Comparison of ENCODE assay signal across 8 cellular contexts in genomic region chr14:54565236-54566151, GRCh38. TPM values are rescaled to one million over a fixed set of nuclear protein-coding genes. Genes with fewer than 3 reads are reported as not detected.
DNase-seq lines count a peak whose midpoint lies in the region; ATAC-seq and TF ChIP-seq lines count a peak whose summit lies in the region.

No MANE protein-coding gene starts in this region.

- H3K27ac Mint-ChIP-seq in activated naive CD8-positive, alpha-beta T cell treated with anti-CD3 and anti-CD28 coated beads, Interleukin-2, amount 50 U/mL, for 24 hours = peak overlapping the region; percentile 35

- peaks cover 23% of the 10 kb centered on the region for H3K79me1 ChIP-seq in trophoblast cell (ENCODE audit: low read length)

- TF ChIP-seq CTCF in upper lobe of left lung (IDR thresholded peaks at IDR 0.05) = peak in 5 of 6 experiments; percentile 10 to 42 (median 34)

- peak overlapping the region; percentile 51 for H3K27ac ChIP-seq in trophoblast cell (ENCODE audit: low read depth, low read length)
- H3K27ac ChIP-seq in upper lobe of left lung = peak overlapping the region; percentile 96 to 99 (median 98)

- H4K12ac ChIP-seq in trophoblast cell (ENCODE audit: low read depth, low read length) = no peak overlapping the region

- intact Hi-C loops in cardiac septum (cut with DNase I) = loop anchor here (1.0 to 5.0 kb wide), 3 partner anchors 87 to 208 kb away; no protein-coding TSS in a partner anchor

- H3K4me1 ChIP-seq in trophoblast cell (ENCODE audit: control insufficient read depth in 1 of 2, insufficient read depth in 2 of 2, low read length in 2 of 2) (peaks cover 3 to 10% of the 10 kb centered on the region in 2 experiments), upper lobe of left lung (peaks cover 16 to 36% (median 27%) of the 10 kb centered on the region in 4 donors)

- WGBS in trophoblast cell (ENCODE audit: extremely low coverage, insufficient coverage, insufficient read length) = no CpG with 5 or more reads among the region's 86 CpGs
- WGBS in upper lobe of left lung, 2 donors = 1% methylated on average over 27 to 64 of the region's 86 CpGs

- H3K14ac ChIP-seq in trophoblast cell (ENCODE audit: low read length) = peak overlapping the region; percentile 79

- H4K8ac ChIP-seq in trophoblast cell (ENCODE audit: low read depth, low read length) = no peak overlapping the region

- H3K36me3 Mint-ChIP-seq in activated naive CD8-positive, alpha-beta T cell treated with anti-CD3 and anti-CD28 coated beads, Interleukin-2, amount 50 U/mL, for 24 hours (ENCODE audit: low read depth) = peaks cover 7% of the 10 kb centered on the region

- H3K9me3 Mint-ChIP-seq in activated naive CD8-positive, alpha-beta T cell treated with anti-CD3 and anti-CD28 coated beads, Interleukin-2, amount 50 U/mL, for 24 hours = no peaks in the 10 kb centered on the region

- no peak overlapping the region for H3K23ac ChIP-seq in trophoblast cell (ENCODE audit: low read length)

- H2BK5ac ChIP-seq in trophoblast cell (ENCODE audit: low read depth, low read length, poor library complexity) = peak overlapping the region; percentile 91

- H2BK12ac ChIP-seq in trophoblast cell (ENCODE audit: low read length) = no peak overlapping the region

- H3K79me2 ChIP-seq in trophoblast cell (ENCODE audit: control insufficient read depth, insufficient read depth, low read length, poor library complexity) = peaks cover 18% of the 10 kb centered on the region

- H3K27me3 Mint-ChIP-seq in activated naive CD8-positive, alpha-beta T cell treated with anti-CD3 and anti-CD28 coated beads, Interleukin-2, amount 50 U/mL, for 24 hours = peaks cover 8% of the 10 kb centered on the region

- H3K36me3 ChIP-seq in trophoblast cell (ENCODE audit: control insufficient read depth in 1 of 2, insufficient read depth in 2 of 2, low read length in 2 of 2) (no peaks in the 10 kb centered on the region), upper lobe of left lung (no peaks in the 10 kb centered on the region)

- H3K4ac ChIP-seq in trophoblast cell (ENCODE audit: low read depth, low read length) = peak overlapping the region; percentile 77

- peak overlapping the region; percentile 72 for H4K91ac ChIP-seq in trophoblast cell (ENCODE audit: low read depth, low read length)

- H3K4me1 Mint-ChIP-seq in activated naive CD8-positive, alpha-beta T cell treated with anti-CD3 and anti-CD28 coated beads, Interleukin-2, amount 50 U/mL, for 24 hours = peaks cover 20% of the 10 kb centered on the region

- TF ChIP-seq EP300 in upper lobe of left lung (IDR thresholded peaks at IDR 0.05) = peak in 1 of 4 donors; percentile 56

- H3K9me3 ChIP-seq in trophoblast cell (ENCODE audit: insufficient read depth, low read depth, low read length) = no peaks in the 10 kb centered on the region
- H3K9me3 ChIP-seq in upper lobe of left lung = no peaks in the 10 kb centered on the region

- H2AFZ ChIP-seq in trophoblast cell (ENCODE audit: insufficient read depth, low read length, poor library complexity) = peak overlapping the region; percentile 71

- TF ChIP-seq POLR2A in upper lobe of left lung (IDR thresholded peaks at IDR 0.05) = peak in 3 of 4 donors; percentile 49 to 87 (median 79)

- DNase-seq in GDM1 (lab: John Stamatoyannopoulos, UW) (peak; percentile 40), Kasumi-1 (lab: John Stamatoyannopoulos, UW) (peak; percentile 20 to 47), cardiac septum (ENCODE audit: low spot score) (peak; percentile 96), trophoblast cell (peak; percentile 96), upper lobe of left lung (peak; percentile 94 to 96)
- peak; percentile 75 for DNase-seq in activated naive CD8-positive, alpha-beta T cell treated with anti-CD3 and anti-CD28 coated beads, Interleukin-2, amount 50 U/mL, for 24 hours

- peak; percentile 51 for ATAC-seq in GM21786 (IDR thresholded peaks at IDR 0.05; ENCODE audit: unreplicated experiment)
- peak; percentile 65 for ATAC-seq in SK-N-SH treated with all-trans-retinoic acid at 6 μM for 48 hours
- ATAC-seq in activated naive CD8-positive, alpha-beta T cell treated with anti-CD3 and anti-CD28 coated beads, Interleukin-2, amount 50 U/mL, for 24 hours = peak; percentile 72
- ATAC-seq in upper lobe of left lung (ENCODE audit: low FRiP score in 2 of 2) = peak; percentile 85 to 93

- no peaks in the 10 kb centered on the region for H3K27me3 ChIP-seq in trophoblast cell (ENCODE audit: insufficient read depth, low read length)
- H3K27me3 ChIP-seq in upper lobe of left lung = peaks cover 0 to 9% (median 0%) of the 10 kb centered on the region in 4 donors

- H2AK5ac ChIP-seq in trophoblast cell (ENCODE audit: low read length) = no peak overlapping the region

- peak overlapping the region; percentile 75 for H3K4me2 ChIP-seq in trophoblast cell (ENCODE audit: low read length)

- peak overlapping the region; percentile 76 for H3K4me3 Mint-ChIP-seq in activated naive CD8-positive, alpha-beta T cell treated with anti-CD3 and anti-CD28 coated beads, Interleukin-2, amount 50 U/mL, for 24 hours

- H3K9ac ChIP-seq in trophoblast cell (ENCODE audit: low read length) = peak overlapping the region; percentile 86

- H3K18ac ChIP-seq in trophoblast cell (ENCODE audit: low read length) = peak overlapping the region; percentile 13

- H3K4me3 ChIP-seq in trophoblast cell (ENCODE audit: low read depth, low read length) (peak overlapping the region; percentile 97), upper lobe of left lung (peak overlapping the region; percentile 50 to 82 (median 68))

- H2BK120ac ChIP-seq in trophoblast cell (ENCODE audit: insufficient read depth, low read length, poor library complexity) = peak overlapping the region; percentile 33

TF ChIP-seq in SK-N-SH treated with all-trans-retinoic acid at 6 μM for 48 hours, 23 proteins besides CTCF, POLR2A, EP300 and RAD21:
- peak; percentile 97; the same call in 1 of the 2 replicates for TF ChIP-seq PATZ1 (CRISPR knock-in tag; IDR thresholded peaks at IDR 0.05; ENCODE audit: borderline replicate concordance)
- TF ChIP-seq TCF4 (CRISPR knock-in tag; IDR thresholded peaks at IDR 0.05; ENCODE audit: borderline replicate concordance) = no peak
TF ChIP-seq in SK-N-SH treated with all-trans-retinoic acid at 6 μM for 48 hours: peak in this region for 1.

RNA-seq across cellular contexts. Expression of gene SAMD4A, which starts 1.4 kb away (rescaled TPM):
- total RNA-seq in cardiac septum (252 TPM), upper lobe of left lung (10 to 100 TPM; 26.0 to 68.3 (median 37.0) TPM)
- polyA plus RNA-seq in trophoblast cell (2013) = 13.2 and 14.0 TPM in 2 replicates

RNA-seq across cellular contexts. Expression of gene CGRRF1, which starts 55.8 kb away (rescaled TPM):
- total RNA-seq in cardiac septum = 17.0 TPM
- polyA plus RNA-seq in trophoblast cell (2013) = 7.0 and 8.6 TPM in 2 replicates
- 10 to 100 TPM in 4 of 6 donors, 1 to 10 TPM in 2; 2.1 to 24.0 (median 16.7) TPM for total RNA-seq in upper lobe of left lung

Comparison
In these comparisons a context has a peak if more than half of its experiments do, and no peak if none do; other contexts are left out.
1. Peak in every context shown above with its lines: DNase-seq, ATAC-seq, H3K4me3 ChIP-seq and H3K27ac ChIP-seq.
2. DNase-seq: peak in every context shown above with its lines; median percentile 96 in cardiac septum; 96 in trophoblast cell; 95 in upper lobe of left lung; 75 in activated naive CD8-positive, alpha-beta T cell treated with anti-CD3 and anti-CD28 coated beads, Interleukin-2, amount 50 U/mL, for 24 hours; 40 in GDM1; 34 in Kasumi-1.